ENCODE assay signal across 22 cellular contexts in genomic region chr21:42522271-42522670, GRCh38. TPM values are rescaled to one million over a fixed set of nuclear protein-coding genes. Genes with fewer than 3 reads are reported as not detected.
A peak's percentile ranks its signal among the peaks of the same experiment; 100 is the strongest.
DNase-seq lines count a peak whose midpoint lies in the region; ATAC-seq and TF ChIP-seq lines count a peak whose summit lies in the region.
"Had no signal": no experiment of that assay in that cellular context is flagged by ENCODE, and none has a peak within 500 bp of the region (broad histone marks: within the 10 kb centered on the region; RNA-seq: fewer than 3 reads in every experiment).

No MANE protein-coding gene starts in this region.

- no peaks in the 10 kb centered on the region for H3K9me3 ChIP-seq in BLaER1 treated with 17β-estradiol and CSF1 and Interleukin-3, amounts not matched to agents 10 nM and 100 nM (replicated peaks in 1 of 11)
- H3K9me3 ChIP-seq in T-helper 17 cell (ENCODE audit: control insufficient read depth, low read length, poor library complexity, severe bottlenecking) = no peaks in the 10 kb centered on the region
- H3K9me3 ChIP-seq: A549, BE2C, SJSA1 had no signal

- H3K4me3 ChIP-seq in BLaER1 treated with 17β-estradiol and CSF1 and Interleukin-3, amounts not matched to agents 10 nM and 100 nM = no peak overlapping the region
- H3K4me3 ChIP-seq: A549, SJSA1 had no signal

- H3K36me3 ChIP-seq in BLaER1 treated with 17β-estradiol and CSF1 and Interleukin-3, amounts not matched to agents 10 nM and 100 nM = peaks cover 12 to 58% (median 38%) of the 10 kb centered on the region in 11 experiments; a peak in 20 of 22 replicates
- H3K36me3 ChIP-seq: BE2C, SJSA1 had no signal

- intact Hi-C loops in Calu3 (cut with micrococcal nuclease; ENCODE audit: unreplicated experiment) = no loop called here

- CTCF ChIA-PET in Calu3 (lab: Charles Lee) = no interaction called here

- H3K4me1 ChIP-seq in BLaER1 treated with 17β-estradiol and CSF1 and Interleukin-3, amounts not matched to agents 10 nM and 100 nM = peaks cover 37 to 79% (median 64%) of the 10 kb centered on the region in 10 experiments

- H3K4me1 Mint-ChIP-seq in T-helper 17 cell (peaks cover 36% of the 10 kb centered on the region), memory B cell (peaks cover 44% of the 10 kb centered on the region), Calu3 (ENCODE audit: low read depth, unreplicated experiment) (peaks cover 57% of the 10 kb centered on the region)
- peaks cover 84% of the 10 kb centered on the region for H3K4me1 Mint-ChIP-seq in stimulated activated memory B cell treated with anti-CD40 and anti-IgM and Interleukin-4, amounts not matched to agents 10 μg/mL and 1 μg/mL and 100 μg/mL, for 72 hours

- H3K9ac ChIP-seq in BLaER1 treated with 17β-estradiol and CSF1 and Interleukin-3, amounts not matched to agents 10 nM and 100 nM = no peak overlapping the region

- H3K36me3 Mint-ChIP-seq in T-helper 17 cell (ENCODE audit: low read depth) = peaks cover 10% of the 10 kb centered on the region
- H3K36me3 Mint-ChIP-seq in memory B cell = peaks cover 33% of the 10 kb centered on the region
- H3K36me3 Mint-ChIP-seq in stimulated activated memory B cell treated with anti-CD40 and anti-IgM and Interleukin-4, amounts not matched to agents 10 μg/mL and 1 μg/mL and 100 μg/mL, for 72 hours = peaks cover 58% of the 10 kb centered on the region
- peaks cover 29% of the 10 kb centered on the region for H3K36me3 Mint-ChIP-seq in Calu3 (ENCODE audit: insufficient read depth, unreplicated experiment)

- peaks cover 0 to 9% (median 0%) of the 10 kb centered on the region in 11 experiments; a peak in 1 of 22 replicates for H4K20me1 ChIP-seq in BLaER1 treated with 17β-estradiol and CSF1 and Interleukin-3, amounts not matched to agents 10 nM and 100 nM

- H3K9me3 Mint-ChIP-seq in memory B cell (no peaks in the 10 kb centered on the region), Calu3 (ENCODE audit: low read depth, unreplicated experiment) (no peaks in the 10 kb centered on the region)
- no peaks in the 10 kb centered on the region for H3K9me3 Mint-ChIP-seq in stimulated activated memory B cell treated with anti-CD40 and anti-IgM and Interleukin-4, amounts not matched to agents 10 μg/mL and 1 μg/mL and 100 μg/mL, for 72 hours
- H3K9me3 Mint-ChIP-seq: CD4-positive, alpha-beta T cell had no signal

- no TSS peak for BruUV-seq in Calu3 (replicated peaks; lab: Mats Ljungman, UMichigan)

- no peaks in the 10 kb centered on the region for H3K27me3 Mint-ChIP-seq in T-helper 17 cell
- no peaks in the 10 kb centered on the region for H3K27me3 Mint-ChIP-seq in memory B cell
- H3K27me3 Mint-ChIP-seq in stimulated activated memory B cell treated with anti-CD40 and anti-IgM and Interleukin-4, amounts not matched to agents 10 μg/mL and 1 μg/mL and 100 μg/mL, for 72 hours = no peaks in the 10 kb centered on the region
- H3K27me3 Mint-ChIP-seq in Calu3 (ENCODE audit: unreplicated experiment) = no peaks in the 10 kb centered on the region
- H3K27me3 Mint-ChIP-seq: CD4-positive, alpha-beta T cell had no signal

- peak overlapping the region in 8 of 11 experiments; percentile 84 to 98 (median 94); a peak in 13 of 22 replicates for H3K4me2 ChIP-seq in BLaER1 treated with 17β-estradiol and CSF1 and Interleukin-3, amounts not matched to agents 10 nM and 100 nM
- H3K4me2 ChIP-seq: A549 had no signal

- H3K27ac Mint-ChIP-seq in T-helper 17 cell (peak overlapping the region; percentile 59), memory B cell (peak overlapping the region; percentile 100), Calu3 (ENCODE audit: unreplicated experiment) (no peak overlapping the region)
- H3K27ac Mint-ChIP-seq in stimulated activated memory B cell treated with anti-CD40 and anti-IgM and Interleukin-4, amounts not matched to agents 10 μg/mL and 1 μg/mL and 100 μg/mL, for 72 hours = peak overlapping the region; percentile 99
- H3K27ac Mint-ChIP-seq: CD4-positive, alpha-beta T cell had no signal

- DNase-seq in T-helper 17 cell (no peak), memory B cell (ENCODE audit: low spot score in 2 of 2) (no peak), hippocampal formation (lab: John Stamatoyannopoulos, UW) (no peak), Calu3 (no peak), NCI-H510A treated with DMSO at 0.1 percent for 48 hours (lab: John Stamatoyannopoulos, UW) (no peak)
- DNase-seq: BE2C; CD4-positive, alpha-beta T cell; COR-L47; DMS 273 treated with DMSO at 0.1 percent for 48 hours; DMS79 treated with DMSO at 0.1 percent for 48 hours; H7; KBM-7; NCI-H1417; NCI-H1694 treated with DMSO at 0.1 percent for 48 hours; NCI-H2081 treated with DMSO at 0.1 percent for 48 hours; NCI-H2171 treated with DMSO at 0.1 percent for 48 hours; NCI-H526 had no signal

- no peak overlapping the region for H3K27ac ChIP-seq in BLaER1 treated with 17β-estradiol and CSF1 and Interleukin-3, amounts not matched to agents 10 nM and 100 nM
- H3K27ac ChIP-seq: A549, SJSA1 had no signal

- H3K27me3 ChIP-seq in BLaER1 treated with 17β-estradiol and CSF1 and Interleukin-3, amounts not matched to agents 10 nM and 100 nM = 0 out of 22 replicates have a peak, but pooled peaks cover 0 to 4% (median 0%) of the 10 kb centered on the region in 11 experiments
- H3K27me3 ChIP-seq: BE2C, SJSA1 had no signal

- no peak for TF ChIP-seq CTCF in Calu3 (IDR thresholded peaks at IDR 0.05; ENCODE audit: unreplicated experiment)

- no peak for ATAC-seq in T-helper 17 cell
- ATAC-seq in memory B cell (ENCODE audit: low read depth) = no peak
- no peak for ATAC-seq in stimulated activated memory B cell treated with anti-CD40 and anti-IgM and Interleukin-4, amounts not matched to agents 10 μg/mL and 1 μg/mL and 100 μg/mL, for 72 hours
- ATAC-seq: A549, Right ventricle myocardium inferior had no signal

- H3K4me3 Mint-ChIP-seq in T-helper 17 cell (no peak overlapping the region), memory B cell (no peak overlapping the region), Calu3 (ENCODE audit: low read depth, unreplicated experiment) (no peak overlapping the region)
- H3K4me3 Mint-ChIP-seq in stimulated activated memory B cell treated with anti-CD40 and anti-IgM and Interleukin-4, amounts not matched to agents 10 μg/mL and 1 μg/mL and 100 μg/mL, for 72 hours = no peak overlapping the region
- H3K4me3 Mint-ChIP-seq: CD4-positive, alpha-beta T cell had no signal

RNA-seq across cellular contexts. Expression of gene SLC37A1, which starts 8.6 kb away (rescaled TPM):
- 10 to 100 TPM; 21.0 to 24.0 TPM for total RNA-seq in T-helper 17 cell
- total RNA-seq in Calu3 (2022) = 24.9 and 30.9 TPM in 2 replicates

RNA-seq across cellular contexts. Expression of gene RSPH1, which starts 26.2 kb away (rescaled TPM):
- total RNA-seq in T-helper 17 cell = under 1 TPM in 1 of 2 donors, not detected in 1; 0.47 TPM
- total RNA-seq in Calu3 (2022) = 2.2 and 3.3 TPM in 2 replicates
- total RNA-seq: H7, Right ventricle myocardium inferior, SJSA1 had no signal
